In the genomic region with DNA sequence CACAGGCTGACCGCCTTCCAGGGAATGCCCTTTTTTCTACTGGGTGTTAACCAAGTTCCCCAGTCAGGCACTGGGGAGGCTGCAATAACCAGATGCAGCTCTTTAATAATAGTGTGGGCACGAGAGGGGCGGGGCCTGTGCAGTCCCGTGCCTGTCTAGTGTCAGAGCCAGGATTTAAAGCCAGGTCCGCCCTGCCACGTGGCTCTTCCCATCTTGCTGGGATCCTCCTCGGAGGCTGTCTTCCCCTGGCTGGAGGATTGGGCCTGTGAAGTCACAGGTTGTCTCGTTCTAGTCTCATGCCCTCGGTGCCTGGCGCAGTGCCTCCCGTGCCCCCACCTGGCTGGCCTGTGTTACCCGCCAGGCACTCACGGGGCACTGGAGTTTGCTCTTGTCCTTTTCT, we compare ENCODE assay signal across 14 cellular contexts. TPM values are rescaled to one million over a fixed set of nuclear protein-coding genes. Genes with fewer than 3 reads are reported as not detected.
DNase-seq lines count a peak whose midpoint lies in the region; ATAC-seq and TF ChIP-seq lines count a peak whose summit lies in the region.
"Had no signal": no experiment of that assay in that cellular context is flagged by ENCODE, and none has a peak within 500 bp of the region (broad histone marks: within the 10 kb centered on the region; RNA-seq: fewer than 3 reads in every experiment).

No MANE protein-coding gene starts in this region.

- H3K4me3 ChIP-seq in heart right ventricle, result peak overlapping the region in 2 of 10 donors; percentile 22 to 29
- H3K4me3 ChIP-seq: PC-9 had no signal

- 58 to 61% methylated on average over 13 of the region's 13 CpGs for WGBS in heart right ventricle, 2 donors

- H3K9me3 Mint-ChIP-seq in activated T-helper 17 cell treated with anti-CD3 and anti-CD28 coated beads, Interleukin-2, amount 50 U/mL, for 72 hours, result no peaks in the 10 kb centered on the region
- H3K9me3 Mint-ChIP-seq in neural crest cell (no peaks in the 10 kb centered on the region), type B pancreatic cell (no peaks in the 10 kb centered on the region)
- H3K9me3 Mint-ChIP-seq: stimulated activated memory B cell treated with anti-CD40 and anti-IgM and Interleukin-4, amounts not matched to agents 10 μg/mL and 1 μg/mL and 100 μg/mL, for 72 hours had no signal

- in situ Hi-C loops in ACHN (cut with HindIII; ENCODE audit: low pct_ligation_motif_present, low pct_unique_long_range_greater_than_20kb, low sequenced_read_pairs), result no loop called here

- ATAC-seq in activated T-helper 17 cell treated with anti-CD3 and anti-CD28 coated beads, Interleukin-2, amount 50 U/mL, for 72 hours (replicated peaks), result no peak
- ATAC-seq in heart right ventricle (peak in 6 of 8 donors; percentile 8 to 36 (median 22)), HG03108 (IDR thresholded peaks at IDR 0.05; ENCODE audit: unreplicated experiment) (no peak)
- ATAC-seq: stimulated activated memory B cell treated with anti-CD40 and anti-IgM and Interleukin-4, amounts not matched to agents 10 μg/mL and 1 μg/mL and 100 μg/mL, for 72 hours had no signal

- H3K4me1 ChIP-seq in heart right ventricle, result peaks cover 16 to 86% (median 69%) of the 10 kb centered on the region in 9 donors

- H3K4me3 Mint-ChIP-seq in activated T-helper 17 cell treated with anti-CD3 and anti-CD28 coated beads, Interleukin-2, amount 50 U/mL, for 72 hours, result no peak overlapping the region
- H3K4me3 Mint-ChIP-seq in neural crest cell, result peak overlapping the region; percentile 41
- H3K4me3 Mint-ChIP-seq in type B pancreatic cell, result no peak overlapping the region
- H3K4me3 Mint-ChIP-seq: stimulated activated memory B cell treated with anti-CD40 and anti-IgM and Interleukin-4, amounts not matched to agents 10 μg/mL and 1 μg/mL and 100 μg/mL, for 72 hours had no signal

- peaks cover 4% of the 10 kb centered on the region for H3K4me1 Mint-ChIP-seq in activated T-helper 17 cell treated with anti-CD3 and anti-CD28 coated beads, Interleukin-2, amount 50 U/mL, for 72 hours
- H3K4me1 Mint-ChIP-seq in neural crest cell (peaks cover 73% of the 10 kb centered on the region), type B pancreatic cell (ENCODE audit: unreplicated experiment) (peaks cover 31% of the 10 kb centered on the region)

- H3K27ac ChIP-seq in heart right ventricle, result peak overlapping the region; percentile 70 to 95 (median 82)
- H3K27ac ChIP-seq: PC-9 had no signal

- H3K9me3 ChIP-seq in heart right ventricle, result no peaks in the 10 kb centered on the region

- peak overlapping the region; percentile 2 for H3K27ac Mint-ChIP-seq in activated T-helper 17 cell treated with anti-CD3 and anti-CD28 coated beads, Interleukin-2, amount 50 U/mL, for 72 hours
- H3K27ac Mint-ChIP-seq in neural crest cell (ENCODE audit: unreplicated experiment) (peak overlapping the region; percentile 28), type B pancreatic cell (peak overlapping the region; percentile 52)
- H3K27ac Mint-ChIP-seq: stimulated activated memory B cell treated with anti-CD40 and anti-IgM and Interleukin-4, amounts not matched to agents 10 μg/mL and 1 μg/mL and 100 μg/mL, for 72 hours had no signal

- H3K27me3 ChIP-seq in heart right ventricle, result no peaks in the 10 kb centered on the region

- intact Hi-C loops in heart right ventricle (cut with DNase I), result loop anchor here in 2 of 10 donors (5.0 kb wide), 2 partner anchors 43 to 52 kb away; partner anchors contain the start of gene POR (in 2 of the 2)

- DNase-seq in heart right ventricle (peak in 1 of 2 donors; percentile 33), neural crest cell (ENCODE audit: low read depth, low spot score) (no peak), type B pancreatic cell (ENCODE audit: extremely low spot score, unreplicated experiment) (no peak), NCI-H146 treated with DMSO at 0.1 percent for 48 hours (lab: John Stamatoyannopoulos, UW; ENCODE audit: unreplicated experiment) (no peak), ACHN (no peak)
- DNase-seq: activated CD4-positive, alpha-beta T cell treated with anti-CD3 and anti-CD28 coated beads, Interleukin-2, amount 50 U/mL, for 4 hours; activated effector memory CD4-positive, alpha-beta T cell treated with Interleukin-2 at 50 U/mL for 16 hours; NCI-H226; PC-9; stimulated activated CD4-positive, alpha-beta T cell treated with anti-CD3 and anti-CD28 coated beads, Interleukin-2, amount 100 ng/mL, for 24 hours; T-helper 2 cell had no signal

- TF ChIP-seq CTCF in heart right ventricle (IDR thresholded peaks at IDR 0.05), result no peak
- no peak for TF ChIP-seq CTCF in neural crest cell (conservative IDR thresholded peaks at IDR 0.05)
- TF ChIP-seq CTCF in type B pancreatic cell (conservative IDR thresholded peaks at IDR 0.05), result no peak

- peaks cover 0 to 29% (median 10%) of the 10 kb centered on the region in 9 donors for H3K36me3 ChIP-seq in heart right ventricle

- no peaks in the 10 kb centered on the region for H3K27me3 Mint-ChIP-seq in activated T-helper 17 cell treated with anti-CD3 and anti-CD28 coated beads, Interleukin-2, amount 50 U/mL, for 72 hours
- no peaks in the 10 kb centered on the region for H3K27me3 Mint-ChIP-seq in neural crest cell (ENCODE audit: low read depth)
- no peaks in the 10 kb centered on the region for H3K27me3 Mint-ChIP-seq in type B pancreatic cell
- H3K27me3 Mint-ChIP-seq: stimulated activated memory B cell treated with anti-CD40 and anti-IgM and Interleukin-4, amounts not matched to agents 10 μg/mL and 1 μg/mL and 100 μg/mL, for 72 hours had no signal

- peaks cover 21% of the 10 kb centered on the region for H3K36me3 Mint-ChIP-seq in activated T-helper 17 cell treated with anti-CD3 and anti-CD28 coated beads, Interleukin-2, amount 50 U/mL, for 72 hours (ENCODE audit: low read depth)
- H3K36me3 Mint-ChIP-seq in neural crest cell (ENCODE audit: low read depth) (peaks cover 10% of the 10 kb centered on the region), type B pancreatic cell (peaks cover 14% of the 10 kb centered on the region)

RNA-seq across cellular contexts. Expression of gene TMEM120A, which starts 25.2 kb away (rescaled TPM):
- total RNA-seq in activated T-helper 17 cell treated with anti-CD3 and anti-CD28 coated beads, Interleukin-2, amount 50 U/mL, for 72 hours, result 10 to 100 TPM; 30.5 to 51.7 TPM
- total RNA-seq in heart right ventricle (100 to 1,000 TPM; 132 to 192 (median 149) TPM), neural crest cell (33.4 and 41.8 TPM in 2 replicates), type B pancreatic cell (ENCODE audit: low replicate concordance) (22.5 and 37.1 TPM in 2 replicates)
- 100 to 1,000 TPM; 179 to 220 TPM for polyA plus RNA-seq in heart right ventricle

RNA-seq across cellular contexts. Expression of gene POR, which starts 54.2 kb away (rescaled TPM):
- total RNA-seq in activated T-helper 17 cell treated with anti-CD3 and anti-CD28 coated beads, Interleukin-2, amount 50 U/mL, for 72 hours, result 10 to 100 TPM; 24.4 to 53.7 TPM
- total RNA-seq in heart right ventricle (100 to 1,000 TPM in 1 of 10 donors, 10 to 100 TPM in 9; 37.3 to 203 (median 59.3) TPM), neural crest cell (123 and 126 TPM in 2 replicates), type B pancreatic cell (ENCODE audit: low replicate concordance) (122 and 153 TPM in 2 replicates)
- polyA plus RNA-seq in heart right ventricle, result 100 to 1,000 TPM; 104 to 185 TPM

Comparison
In these comparisons a context has a peak if more than half of its experiments do, and no peak if none do; other contexts are left out.
1. ATAC-seq: peak in heart right ventricle (6 of 8); none in activated T-helper 17 cell treated with anti-CD3 and anti-CD28 coated beads, Interleukin-2, amount 50 U/mL, for 72 hours (single experiment) and HG03108 (single experiment).
2. H3K27ac Mint-ChIP-seq: peak in every context shown above with its lines; median percentile 52 in type B pancreatic cell; 28 in neural crest cell; 2 in activated T-helper 17 cell treated with anti-CD3 and anti-CD28 coated beads, Interleukin-2, amount 50 U/mL, for 72 hours.